1 cellular context compared by ENCODE assay signal in genomic region chr16:84116720-84117481, GRCh38.
A peak's percentile ranks its signal among the peaks of the same experiment; 100 is the strongest.
TF ChIP-seq lines count a peak whose summit lies in the region.

MBTPS1 (minus strand) TSS chr16:84116942; CDS start chr16:84101783, 15,159 bp downstream.

TF ChIP-seq in K562, 482 proteins besides CTCF, POLR2A, EP300 and RAD21 (continued from another document and continues in another):
- TF ChIP-seq ZNF449 (CRISPR knock-in tag; IDR thresholded peaks at IDR 0.05) (no peak), ZNF282 (CRISPR knock-in tag; IDR thresholded peaks at IDR 0.05) (no peak), RBFOX2 (IDR thresholded peaks at IDR 0.05; ENCODE audit: low read depth, low read length) (peak; percentile 97), CREB3L1 (IDR thresholded peaks at IDR 0.05; ENCODE audit: borderline replicate concordance, low read depth) (peak; percentile 98), BCL6 (CRISPR knock-in tag; IDR thresholded peaks at IDR 0.05) (no peak), XRCC5 (IDR thresholded peaks at IDR 0.05; ENCODE audit: low read depth, low read length) (peak; percentile 85), ZFP30 (CRISPR knock-in tag; IDR thresholded peaks at IDR 0.05; ENCODE audit: borderline replicate concordance) (no peak), ATF2 (CRISPR knock-in tag; IDR thresholded peaks at IDR 0.05) (no peak), ZBED1 (IDR thresholded peaks at IDR 0.05) (peak; percentile 2; the same call in 1 of the 2 replicates), NFYB (IDR thresholded peaks at IDR 0.05; ENCODE audit: extremely low read depth, insufficient read length) (no peak), SIRT6 (IDR thresholded peaks at IDR 0.05; ENCODE audit: low read depth, low read length) (no peak), XRCC4 (IDR thresholded peaks at IDR 0.05; ENCODE audit: extremely low read depth, insufficient read depth, insufficient read length) (no peak), ZSCAN32 (CRISPR knock-in tag; IDR thresholded peaks at IDR 0.05) (no peak), NR1H2 (CRISPR knock-in tag; IDR thresholded peaks at IDR 0.05) (no peak), SIN3A (IDR thresholded peaks at IDR 0.05; ENCODE audit: borderline replicate concordance in 2 of 2, control insufficient read depth in 1 of 2, low read depth in 2 of 2, low read length in 2 of 2) (peak; percentile 78 to 83), TCFL5 (CRISPR knock-in tag; conservative IDR thresholded peaks at IDR 0.05) (no peak), HSF4 (CRISPR knock-in tag; IDR thresholded peaks at IDR 0.05; ENCODE audit: borderline replicate concordance) (no peak), MTF1 (CRISPR knock-in tag; IDR thresholded peaks at IDR 0.05; ENCODE audit: borderline replicate concordance) (no peak), NCOR1 (IDR thresholded peaks at IDR 0.05) (no peak), THRB (CRISPR knock-in tag; conservative IDR thresholded peaks at IDR 0.05) (no peak), HNRNPLL (IDR thresholded peaks at IDR 0.05; ENCODE audit: low read depth, low read length, poor library complexity, severe bottlenecking) (peak; percentile 74), PATZ1 (CRISPR knock-in tag; IDR thresholded peaks at IDR 0.05; ENCODE audit: borderline replicate concordance) (no peak), HNRNPUL1 (IDR thresholded peaks at IDR 0.05; ENCODE audit: low read length) (no peak), BDP1 (IDR thresholded peaks at IDR 0.05; ENCODE audit: insufficient read depth, insufficient read length) (no peak), ZNF395 (CRISPR knock-in tag; IDR thresholded peaks at IDR 0.05) (peak; percentile 1; the same call in 1 of the 2 replicates), ZC3H8 (IDR thresholded peaks at IDR 0.05) (no peak), OTX1 (CRISPR knock-in tag; IDR thresholded peaks at IDR 0.05) (no peak), KAT8 (IDR thresholded peaks at IDR 0.05; ENCODE audit: low read depth) (no peak), ZNF347 (CRISPR knock-in tag; IDR thresholded peaks at IDR 0.05; ENCODE audit: low read depth) (no peak), CHD1 (IDR thresholded peaks at IDR 0.05; ENCODE audit: low read length) (peak; percentile 75), RCOR1 (IDR thresholded peaks at IDR 0.05; ENCODE audit: borderline replicate concordance in 1 of 2, low read depth in 2 of 2, low read length in 2 of 2) (peak; percentile 27 to 93; a peak in 3 of 4 replicates), KDM4B (IDR thresholded peaks at IDR 0.05; ENCODE audit: borderline replicate concordance in 2 of 2, low read depth in 1 of 2) (no peak), SOX6 (IDR thresholded peaks at IDR 0.05) (0 out of 2 replicates have a peak, but pooled peaks have one; percentile 7), HINFP (tag; conservative IDR thresholded peaks at IDR 0.05; ENCODE audit: low read depth) (no peak), CTCFL (IDR thresholded peaks at IDR 0.05; ENCODE audit: borderline replicate concordance, insufficient read depth, low read depth, low read length, poor library complexity, severe bottlenecking) (no peak), ZBTB2 (IDR thresholded peaks at IDR 0.05) (peak; percentile 78), RBBP5 (IDR thresholded peaks at IDR 0.05; ENCODE audit: borderline replicate concordance, insufficient read depth, low read length, poor library complexity, severe bottlenecking) (peak; percentile 88), NBN (IDR thresholded peaks at IDR 0.05; ENCODE audit: low read depth) (0 out of 2 replicates have a peak, but pooled peaks have one; percentile 24), ESRRB (CRISPR knock-in tag; IDR thresholded peaks at IDR 0.05; ENCODE audit: borderline replicate concordance) (no peak), PURB (CRISPR knock-in tag; IDR thresholded peaks at IDR 0.05; ENCODE audit: low read depth) (no peak), ZNF561 (CRISPR knock-in tag; conservative IDR thresholded peaks at IDR 0.05) (no peak), GMEB1 (CRISPR knock-in tag; IDR thresholded peaks at IDR 0.05) (peak; percentile 97), MBD2 (IDR thresholded peaks at IDR 0.05; ENCODE audit: borderline replicate concordance, low read depth) (peak; percentile 25; the same call in 1 of the 2 replicates), CEBPG (CRISPR knock-in tag; IDR thresholded peaks at IDR 0.05) (no peak), CEBPG (tag; conservative IDR thresholded peaks at IDR 0.05 in 1 of 2, IDR thresholded peaks at IDR 0.05 in 1 of 2) (no peak), HNRNPK (IDR thresholded peaks at IDR 0.05; ENCODE audit: low read depth, low read length, poor library complexity, severe bottlenecking) (no peak), DACH1 (IDR thresholded peaks at IDR 0.05; ENCODE audit: partially characterized antibody) (peak; percentile 87), ZNF274 (IDR thresholded peaks at IDR 0.05; ENCODE audit: borderline replicate concordance, low read depth, low read length) (no peak; the same call in 1 of the 2 replicates)
